ENCODE assay signal across 8 cellular contexts in the genomic region with DNA sequence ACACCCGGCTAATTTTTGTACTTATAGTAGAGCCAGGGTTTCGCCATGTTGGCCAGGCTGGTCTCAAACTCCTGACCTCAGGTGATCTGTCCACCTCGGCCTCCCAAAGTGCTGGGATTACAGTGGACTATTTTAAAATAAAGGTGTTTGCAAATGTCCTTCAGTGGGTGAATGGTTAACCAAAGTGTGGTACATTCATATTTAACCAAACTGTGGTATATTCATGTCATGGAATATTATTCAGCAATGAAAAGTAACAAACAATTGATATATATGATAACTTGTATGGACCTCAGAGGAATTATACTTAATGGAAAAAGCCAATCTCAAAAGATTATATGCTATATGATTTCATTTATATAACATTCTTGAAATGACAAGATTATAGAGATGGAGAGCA.
"Had no signal": no experiment of that assay in that cellular context is flagged by ENCODE, and none has a peak within 500 bp of the region (broad histone marks: within the 10 kb centered on the region; RNA-seq: fewer than 3 reads in every experiment).

No MANE protein-coding gene starts in this region.

- H3K4me2 ChIP-seq: KMS-11 had no signal

- ATAC-seq: HepG2, K562 had no signal

- H3K9ac ChIP-seq: KMS-11 had no signal

- DNase-seq: IMR-90, KBM-7, KG1 had no signal

- H3K27ac ChIP-seq: HL-60, KMS-11 had no signal

- FAIRE-seq: HepG2, HTR-8/SVneo, K562 had no signal

- H3K4me3 ChIP-seq: K562 had no signal
